In the genomic region with DNA sequence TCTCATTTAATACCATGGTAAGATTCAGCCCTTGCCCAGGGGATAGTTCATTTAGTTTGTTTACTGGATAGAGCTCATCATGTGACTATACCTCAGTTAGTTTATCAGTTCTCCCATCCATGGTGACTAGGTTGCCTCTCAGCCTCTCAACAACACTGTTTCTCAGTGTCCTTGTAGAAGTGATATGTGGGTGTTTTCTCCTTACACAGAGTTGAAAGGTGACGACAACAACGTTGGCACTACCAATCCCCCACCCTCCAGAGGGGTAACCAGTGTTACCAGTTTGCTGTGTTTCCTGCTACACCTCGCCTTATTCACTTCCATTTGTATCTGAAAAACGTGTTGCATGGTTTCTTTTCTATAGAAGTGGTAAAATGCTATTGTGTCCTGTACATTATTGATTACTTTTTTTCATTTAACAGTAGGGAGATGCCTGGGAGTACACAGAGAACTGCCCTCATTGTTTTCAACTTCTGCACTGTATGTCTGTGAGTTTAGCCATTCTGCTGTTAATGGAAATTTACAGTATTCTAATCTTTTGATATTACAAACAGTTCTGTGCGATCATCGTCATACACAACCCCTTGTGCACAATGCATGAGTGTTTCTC, we compare ENCODE assay signal across 10 cellular contexts. TPM values are rescaled to one million over a fixed set of nuclear protein-coding genes. Genes with fewer than 3 reads are reported as not detected.
DNase-seq lines count a peak whose midpoint lies in the region; ATAC-seq, FAIRE-seq and TF ChIP-seq lines count a peak whose summit lies in the region.
"Had no signal": no experiment of that assay in that cellular context is flagged by ENCODE, and none has a peak within 500 bp of the region (broad histone marks: within the 10 kb centered on the region; RNA-seq: fewer than 3 reads in every experiment).

No MANE protein-coding gene starts in this region.

- TF ChIP-seq CTCF in fibroblast of the aortic adventitia (IDR thresholded peaks at IDR 0.05; ENCODE audit: insufficient read depth, low read length) (no peak), pancreas (IDR thresholded peaks at IDR 0.05) (no peak)

- intact Hi-C loops in pancreas (cut with DNase I) = no loop called here

- peak overlapping the region in 1 of 4 donors; percentile 0 for H3K27ac ChIP-seq in pancreas
- H3K27ac ChIP-seq: ovary had no signal

- no peak for DNase-seq in GM12892 (ENCODE audit: insufficient read length)
- DNase-seq in activated CD8-positive, alpha-beta T cell treated with anti-CD3 and anti-CD28 coated beads, Interleukin-2, amount 10 ng/mL, durations not matched to agents 7 days and 5 days = no peak
- peak; percentile 65 for DNase-seq in fibroblast of the aortic adventitia (ENCODE audit: low read depth)
- no peak for DNase-seq in skeletal muscle cell (ENCODE audit: low read depth)
- DNase-seq in NCI-H446 (lab: John Stamatoyannopoulos, UW) = no peak
- no peak for DNase-seq in pancreas
- DNase-seq in iPS-NIHi7 (ENCODE audit: extremely low spot score) = no peak

- POLR2A ChIA-PET in activated CD8-positive, alpha-beta T cell treated with anti-CD3 and anti-CD28 coated beads, Interleukin-2, amount 10 ng/mL, durations not matched to agents 7 days and 5 days (lab: Charles Lee) = interaction anchor here (0.7 kb wide), 1 partner anchor 11 kb away, joined by 3 read pairs; the partner anchor contains the start of gene NEAT1

- H3K36me3 Mint-ChIP-seq in activated CD8-positive, alpha-beta T cell treated with anti-CD3 and anti-CD28 coated beads, Interleukin-2, amount 10 ng/mL, durations not matched to agents 7 days and 5 days (ENCODE audit: low read depth) = peaks cover 61% of the 10 kb centered on the region

- CTCF ChIA-PET in activated CD8-positive, alpha-beta T cell treated with anti-CD3 and anti-CD28 coated beads, Interleukin-2, amount 10 ng/mL, durations not matched to agents 7 days and 5 days (lab: Charles Lee) = interaction anchor here (1.0 to 1.3 kb wide), 2 partner anchors 16 to 18 kb away, joined by 3 to 16 read pairs; no protein-coding TSS in a partner anchor

- peaks cover 81% of the 10 kb centered on the region for H3K4me1 Mint-ChIP-seq in activated CD8-positive, alpha-beta T cell treated with anti-CD3 and anti-CD28 coated beads, Interleukin-2, amount 10 ng/mL, durations not matched to agents 7 days and 5 days (ENCODE audit: low read depth)

- TF ChIP-seq POLR2A in GM12892 (IDR thresholded peaks at IDR 0.05; ENCODE audit: low read depth, low read length) = no peak

- H3K27me3 Mint-ChIP-seq in activated CD8-positive, alpha-beta T cell treated with anti-CD3 and anti-CD28 coated beads, Interleukin-2, amount 10 ng/mL, durations not matched to agents 7 days and 5 days (ENCODE audit: low read depth) = no peaks in the 10 kb centered on the region

- ATAC-seq in activated CD8-positive, alpha-beta T cell treated with anti-CD3 and anti-CD28 coated beads, Interleukin-2, amount 10 ng/mL, durations not matched to agents 7 days and 5 days = no peak
- ATAC-seq in GM18868 (IDR thresholded peaks at IDR 0.05; ENCODE audit: unreplicated experiment) = no peak
- ATAC-seq in pancreas = no peak

- H3K27me3 ChIP-seq in pancreas = no peaks in the 10 kb centered on the region
- H3K27me3 ChIP-seq: ovary had no signal

- peak overlapping the region; percentile 26 for H3K27ac Mint-ChIP-seq in activated CD8-positive, alpha-beta T cell treated with anti-CD3 and anti-CD28 coated beads, Interleukin-2, amount 10 ng/mL, durations not matched to agents 7 days and 5 days

- H3K36me3 ChIP-seq in pancreas = peaks cover 0 to 46% (median 25%) of the 10 kb centered on the region in 3 donors
- H3K36me3 ChIP-seq: ovary had no signal

- H3K9me3 ChIP-seq in pancreas = no peaks in the 10 kb centered on the region
- H3K9me3 ChIP-seq: ovary had no signal

- 42 to 50% methylated on average over 6 of the region's 6 CpGs for WGBS in pancreas, 2 donors

- FAIRE-seq in GM12892 (lab: Jason Lieb, UNC) (peak; percentile 60), pancreas (lab: Jason Lieb, UNC) (no peak)
- FAIRE-seq: GM12878 had no signal

- no peak overlapping the region for H3K4me3 Mint-ChIP-seq in activated CD8-positive, alpha-beta T cell treated with anti-CD3 and anti-CD28 coated beads, Interleukin-2, amount 10 ng/mL, durations not matched to agents 7 days and 5 days

- H3K4me1 ChIP-seq in pancreas = peaks cover 28 to 59% (median 30%) of the 10 kb centered on the region in 3 donors

- H3K9me3 Mint-ChIP-seq in activated CD8-positive, alpha-beta T cell treated with anti-CD3 and anti-CD28 coated beads, Interleukin-2, amount 10 ng/mL, durations not matched to agents 7 days and 5 days (ENCODE audit: insufficient read depth) = no peaks in the 10 kb centered on the region

- peak overlapping the region; percentile 57 for H3K4me3 ChIP-seq in fibroblast of the aortic adventitia (ENCODE audit: low read depth, low read length)
- H3K4me3 ChIP-seq in skeletal muscle cell (ENCODE audit: low read depth, low read length) = peak overlapping the region; percentile 26
- H3K4me3 ChIP-seq in pancreas = no peak overlapping the region
- H3K4me3 ChIP-seq: GM12878, ovary had no signal

RNA-seq across cellular contexts. Expression of gene NEAT1, which starts 11.6 kb away (rescaled TPM):
- polyA plus RNA-seq in GM12892 (2012; ENCODE audit: missing spikeins) = 678 TPM
- 100 to 1,000 TPM; 212 to 254 TPM for total RNA-seq in activated CD8-positive, alpha-beta T cell treated with anti-CD3 and anti-CD28 coated beads, Interleukin-2, amount 10 ng/mL, durations not matched to agents 7 days and 5 days
- total RNA-seq in fibroblast of the aortic adventitia (ENCODE audit: low replicate concordance) (527 and 883 TPM in 2 replicates), pancreas (1,000 to 10,000 TPM in 1 of 6 donors, 100 to 1,000 TPM in 5; 295 to 1,475 (median 528) TPM)
- 1,000 to 10,000 TPM; 1,390 to 2,770 TPM for polyA plus RNA-seq in pancreas

RNA-seq across cellular contexts. Expression of gene FRMD8, which starts 47.7 kb away (rescaled TPM):
- polyA plus RNA-seq in GM12892 (2012; ENCODE audit: missing spikeins) = 11.2 TPM
- 10 to 100 TPM; 51.0 to 54.7 TPM for total RNA-seq in activated CD8-positive, alpha-beta T cell treated with anti-CD3 and anti-CD28 coated beads, Interleukin-2, amount 10 ng/mL, durations not matched to agents 7 days and 5 days
- total RNA-seq in fibroblast of the aortic adventitia (ENCODE audit: low replicate concordance) = 42.7 and 172 TPM in 2 replicates
- total RNA-seq in pancreas = 10 to 100 TPM; 15.4 to 28.9 (median 18.8) TPM
- 10 to 100 TPM; 15.0 to 15.7 TPM for polyA plus RNA-seq in pancreas

RNA-seq across cellular contexts. Expression of gene SLC25A45, which starts 51.7 kb away (rescaled TPM):
- 17.9 TPM for polyA plus RNA-seq in GM12892 (2012; ENCODE audit: missing spikeins)
- 10 to 100 TPM; 24.5 to 28.2 TPM for total RNA-seq in activated CD8-positive, alpha-beta T cell treated with anti-CD3 and anti-CD28 coated beads, Interleukin-2, amount 10 ng/mL, durations not matched to agents 7 days and 5 days
- 0.41 and 5.8 TPM in 2 replicates for total RNA-seq in fibroblast of the aortic adventitia (ENCODE audit: low replicate concordance)
- 10 to 100 TPM; 16.2 to 53.4 (median 26.3) TPM for total RNA-seq in pancreas
- polyA plus RNA-seq in pancreas = 10 to 100 TPM; 38.0 to 58.2 TPM

Comparison
In these comparisons a context has a peak if more than half of its experiments do, and no peak if none do; other contexts are left out.
1. H3K4me3 ChIP-seq: peak in fibroblast of the aortic adventitia (single experiment) and skeletal muscle cell (single experiment); none in pancreas (0 of 4).